In the genomic region with DNA sequence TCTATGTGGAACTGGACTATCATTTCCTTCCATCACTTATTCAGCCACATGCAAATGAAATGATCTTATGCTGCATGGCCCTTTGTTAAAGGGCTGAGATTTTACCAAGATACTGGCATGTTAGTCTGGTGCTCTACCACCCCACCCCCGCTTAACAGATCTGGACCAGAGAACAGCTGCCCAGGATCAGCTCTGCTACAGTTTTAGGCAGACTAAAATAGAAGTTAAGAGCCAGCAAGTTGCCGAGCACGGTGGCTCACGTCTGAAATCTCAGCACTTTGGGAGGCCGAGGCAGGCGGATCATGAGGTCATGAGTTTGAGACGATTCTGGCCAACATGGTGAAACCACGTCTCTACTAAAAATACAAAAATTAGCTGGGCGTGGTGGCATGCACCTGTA, we compare ENCODE assay signal across 15 cellular contexts. TPM values are rescaled to one million over a fixed set of nuclear protein-coding genes. Genes with fewer than 3 reads are reported as not detected.
"Had no signal": no experiment of that assay in that cellular context is flagged by ENCODE, and none has a peak within 500 bp of the region (broad histone marks: within the 10 kb centered on the region; RNA-seq: fewer than 3 reads in every experiment).

No MANE protein-coding gene starts in this region.

- H3K9me3 ChIP-seq: upper lobe of left lung had no signal

- H3K27me3 Mint-ChIP-seq: activated CD4-positive, alpha-beta T cell treated with anti-CD3 and anti-CD28 coated beads for 36 hours; naive thymus-derived CD8-positive, alpha-beta T cell had no signal

- H3K27ac ChIP-seq: brain microvascular endothelial cell, upper lobe of left lung, VCaP had no signal

- H3K4me3 Mint-ChIP-seq: activated CD4-positive, alpha-beta T cell treated with anti-CD3 and anti-CD28 coated beads for 36 hours had no signal

- H3K9me3 Mint-ChIP-seq: naive thymus-derived CD8-positive, alpha-beta T cell had no signal

- H3K4me3 ChIP-seq: lung, upper lobe of left lung had no signal

- H3K27me3 ChIP-seq: brain microvascular endothelial cell, upper lobe of left lung had no signal

- DNase-seq: activated CD4-positive, alpha-beta T cell treated with anti-CD3 and anti-CD28 coated beads for 36 hours; activated CD8-positive, alpha-beta memory T cell treated with anti-CD3 and anti-CD28 coated beads for 24 hours; activated naive CD4-positive, alpha-beta T cell treated with Interleukin-2 at 50 U/mL for 16 hours; brain microvascular endothelial cell; cerebellar nuclear complex; dermis blood vessel endothelial cell; erythroblast; naive thymus-derived CD8-positive, alpha-beta T cell; stimulated activated CD4-positive, alpha-beta T cell treated with anti-CD3 and anti-CD28 coated beads, Interleukin-12 subunit alpha, Interleukin-12 subunit beta, amount 100 ng/mL, for 4 hours; stimulated activated naive CD4-positive, alpha-beta T cell treated with Interleukin-2 at 50 U/mL for 16 hours; T1000; upper lobe of left lung had no signal

- ATAC-seq: activated CD4-positive, alpha-beta T cell treated with anti-CD3 and anti-CD28 coated beads for 36 hours; naive thymus-derived CD8-positive, alpha-beta T cell; sciatic nerve had no signal

RNA-seq across cellular contexts. Expression of a gene that starts 33.2 kb away (rescaled TPM):
- polyA plus RNA-seq: naive thymus-derived CD8-positive, alpha-beta T cell had no signal
